15 cellular contexts compared by ENCODE assay signal in the genomic region with DNA sequence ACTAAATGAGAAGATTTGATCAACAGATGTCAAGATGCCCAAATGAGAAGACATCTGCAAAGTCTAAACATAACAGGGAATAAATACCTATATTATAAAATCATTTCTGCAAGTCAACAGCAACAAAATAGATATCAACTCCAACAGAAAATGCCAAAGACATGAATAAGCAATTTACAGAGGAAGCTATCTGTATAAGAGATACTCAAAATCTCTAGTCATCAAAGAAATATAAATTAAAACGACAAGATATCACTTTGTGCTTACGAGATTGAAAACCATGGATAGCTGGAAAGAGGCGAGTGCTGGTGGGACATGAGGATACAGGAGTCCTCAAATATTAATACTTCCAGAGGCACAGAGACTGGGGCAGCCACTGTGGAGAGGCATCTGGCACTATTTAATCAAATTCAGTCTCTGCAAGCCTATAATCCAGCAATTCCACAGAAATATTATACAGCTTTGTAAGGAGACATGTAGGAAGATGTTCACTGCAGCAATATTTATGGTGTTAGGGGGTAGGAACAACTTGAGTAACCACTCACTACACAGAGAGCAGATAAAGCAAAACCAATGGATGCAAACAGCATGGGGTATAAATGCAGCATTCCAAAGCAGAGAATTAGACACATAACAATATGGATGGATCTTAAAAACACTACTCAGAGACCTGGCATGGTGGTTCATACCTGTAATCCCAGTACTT. TPM values are rescaled to one million over a fixed set of nuclear protein-coding genes. Genes with fewer than 3 reads are reported as not detected.
DNase-seq lines count a peak whose midpoint lies in the region; ATAC-seq, FAIRE-seq and TF ChIP-seq lines count a peak whose summit lies in the region.
"Had no signal": no experiment of that assay in that cellular context is flagged by ENCODE, and none has a peak within 500 bp of the region (broad histone marks: within the 10 kb centered on the region; RNA-seq: fewer than 3 reads in every experiment).

No MANE protein-coding gene starts in this region.

- no peaks in the 10 kb centered on the region for H3K9me3 Mint-ChIP-seq in astrocyte (ENCODE audit: unreplicated experiment)
- H3K9me3 Mint-ChIP-seq in activated T-helper 1 cell treated with anti-CD3 and anti-CD28 coated beads, Interleukin-12 subunit alpha, Interleukin-12 subunit beta, Interleukin-2, Interleukin-4 antibody, amounts not matched to agents 30 ng/mL and 10 ng/mL and 1 ng/mL, durations not matched to agents 14 hours and 24 hours and 36 hours: no peaks in the 10 kb centered on the region
- H3K9me3 Mint-ChIP-seq: activated naive CD4-positive, alpha-beta T cell treated with anti-CD3 and anti-CD28 coated beads, Interleukin-2, amount 50 U/mL, for 24 hours; natural killer cell had no signal

- no peak for FAIRE-seq in astrocyte (lab: Jason Lieb, UNC)

- peaks cover 62 to 83% of the 10 kb centered on the region in 2 experiments for H3K4me1 ChIP-seq in HCT116 (ENCODE audit: control insufficient read depth in 1 of 2, insufficient read depth in 2 of 2, low read length in 2 of 2)
- H3K4me1 ChIP-seq in astrocyte (ENCODE audit: insufficient read depth, low read length): peaks cover 28% of the 10 kb centered on the region
- peaks cover 43% of the 10 kb centered on the region for H3K4me1 ChIP-seq in foreskin keratinocyte
- H3K4me1 ChIP-seq in stomach: peaks cover 25 to 69% (median 38%) of the 10 kb centered on the region in 4 donors

- H3K36me3 ChIP-seq in HCT116 (ENCODE audit: control insufficient read depth in 1 of 2, insufficient read depth in 2 of 2, low read length in 2 of 2) (peaks cover 0 to 10% of the 10 kb centered on the region in 2 experiments; a peak in 1 of 4 replicates), astrocyte (ENCODE audit: insufficient read depth, low read length) (peaks cover 6% of the 10 kb centered on the region), stomach (no peaks in the 10 kb centered on the region)

- 86 to 94% (median 92%) methylated on average over 3 of the region's 3 CpGs for WGBS in stomach, 5 donors

- TF ChIP-seq EP300 in stomach (IDR thresholded peaks at IDR 0.05): no peak

- peak overlapping the region; percentile 95 for H3K4me2 ChIP-seq in HCT116 (ENCODE audit: low read length)
- peak overlapping the region; percentile 99 for H3K4me2 ChIP-seq in astrocyte (ENCODE audit: low read length)

- H3K36me3 Mint-ChIP-seq in astrocyte (ENCODE audit: low read depth, unreplicated experiment): no peaks in the 10 kb centered on the region
- no peaks in the 10 kb centered on the region for H3K36me3 Mint-ChIP-seq in activated T-helper 1 cell treated with anti-CD3 and anti-CD28 coated beads, Interleukin-12 subunit alpha, Interleukin-12 subunit beta, Interleukin-2, Interleukin-4 antibody, amounts not matched to agents 30 ng/mL and 10 ng/mL and 1 ng/mL, durations not matched to agents 14 hours and 24 hours and 36 hours (ENCODE audit: low read depth)
- H3K36me3 Mint-ChIP-seq: activated naive CD4-positive, alpha-beta T cell treated with anti-CD3 and anti-CD28 coated beads, Interleukin-2, amount 50 U/mL, for 24 hours; natural killer cell had no signal

- H3K27me3 ChIP-seq in HCT116 (ENCODE audit: insufficient read depth, low read length) (no peaks in the 10 kb centered on the region), astrocyte (ENCODE audit: insufficient read depth, low read length) (no peaks in the 10 kb centered on the region), foreskin keratinocyte (no peaks in the 10 kb centered on the region), stomach (no peaks in the 10 kb centered on the region)

- intact Hi-C loops in HCT116 (cut with micrococcal nuclease): loop anchor here (5.0 kb wide), 1 partner anchor 148 kb away; no protein-coding TSS in a partner anchor
- intact Hi-C loops in stomach (cut with DNase I; ENCODE audit: low total_unique reads): no loop called here
- intact Hi-C loops in activated T-helper 1 cell treated with anti-CD3 and anti-CD28 coated beads, Interleukin-12 subunit alpha, Interleukin-12 subunit beta, Interleukin-2, Interleukin-4 antibody, amounts not matched to agents 30 ng/mL and 10 ng/mL and 1 ng/mL, durations not matched to agents 14 hours and 24 hours and 36 hours (cut with micrococcal nuclease): loop anchor here (5.0 to 10.0 kb wide), 2 partner anchors 180 to 273 kb away; partner anchors contain the start of genes COX15, CUTC and ERLIN1

- H3K27ac Mint-ChIP-seq in astrocyte (ENCODE audit: unreplicated experiment): peak overlapping the region; percentile 92
- no peak overlapping the region for H3K27ac Mint-ChIP-seq in activated T-helper 1 cell treated with anti-CD3 and anti-CD28 coated beads, Interleukin-12 subunit alpha, Interleukin-12 subunit beta, Interleukin-2, Interleukin-4 antibody, amounts not matched to agents 30 ng/mL and 10 ng/mL and 1 ng/mL, durations not matched to agents 14 hours and 24 hours and 36 hours
- H3K27ac Mint-ChIP-seq: natural killer cell had no signal

- no peaks in the 10 kb centered on the region for H4K20me1 ChIP-seq in HCT116 (ENCODE audit: insufficient read depth)
- H4K20me1 ChIP-seq in astrocyte (ENCODE audit: insufficient read depth, low read length): peaks cover 24% of the 10 kb centered on the region

- CTCF ChIA-PET in HCT116 (lab: Charles Lee): interaction anchor here (0.7 to 6.5 kb wide), 8 partner anchors 14 to 159 kb away, joined by 3 to 26 read pairs (median 4); no protein-coding TSS in a partner anchor

- H3K4me3 ChIP-seq in HCT116 (replicated peaks in 1 of 2; ENCODE audit: low read depth in 1 of 2, low read length in 2 of 2) (peak overlapping the region; percentile 41 to 78), astrocyte (ENCODE audit: insufficient read depth, low read depth, low read length) (peak overlapping the region; percentile 52), stomach (no peak overlapping the region)

- H3K9me3 ChIP-seq in HCT116 (ENCODE audit: control insufficient read depth in 1 of 2, insufficient read depth in 1 of 2, low read depth in 1 of 2, low read length in 2 of 2): no peaks in the 10 kb centered on the region
- H3K9me3 ChIP-seq in astrocyte (ENCODE audit: insufficient read depth, low read depth, low read length): no peaks in the 10 kb centered on the region
- no peaks in the 10 kb centered on the region for H3K9me3 ChIP-seq in stomach

- H3K4me1 Mint-ChIP-seq in astrocyte (ENCODE audit: low read depth, unreplicated experiment): peaks cover 44% of the 10 kb centered on the region
- H3K4me1 Mint-ChIP-seq in activated T-helper 1 cell treated with anti-CD3 and anti-CD28 coated beads, Interleukin-12 subunit alpha, Interleukin-12 subunit beta, Interleukin-2, Interleukin-4 antibody, amounts not matched to agents 30 ng/mL and 10 ng/mL and 1 ng/mL, durations not matched to agents 14 hours and 24 hours and 36 hours (ENCODE audit: low read depth): peaks cover 32% of the 10 kb centered on the region

- DNase-seq in HCT116 (ENCODE audit: low read depth, low spot score) (no peak), astrocyte (ENCODE audit: low read depth) (no peak), foreskin keratinocyte (no peak), stomach (no peak), HCEC 1CT (no peak), hypothalamus (lab: John Stamatoyannopoulos, UW) (no peak)
- DNase-seq in activated T-helper 1 cell treated with anti-CD3 and anti-CD28 coated beads, Interleukin-12 subunit alpha, Interleukin-12 subunit beta, Interleukin-2, Interleukin-4 antibody, amounts not matched to agents 30 ng/mL and 10 ng/mL and 1 ng/mL, durations not matched to agents 14 hours and 24 hours and 36 hours (ENCODE audit: low spot score): no peak
- DNase-seq: KBM-7, natural killer cell, NCI-H146, SIG-M5, substantia nigra had no signal

- TF ChIP-seq POLR2A in HCT116 (IDR thresholded peaks at IDR 0.05; ENCODE audit: borderline replicate concordance, extremely low read depth, insufficient read depth, insufficient read length) (no peak), stomach (IDR thresholded peaks at IDR 0.05) (no peak)

- POLR2A ChIA-PET in HCT116 (lab: Charles Lee): interaction anchor here (0.6 to 1.7 kb wide), 4 partner anchors 9 to 97 kb away, joined by 3 to 10 read pairs (median 3); no protein-coding TSS in a partner anchor

- ATAC-seq in HCT116: no peak
- ATAC-seq in foreskin keratinocyte: no peak
- no peak for ATAC-seq in GM18867 (IDR thresholded peaks at IDR 0.05; ENCODE audit: unreplicated experiment)
- ATAC-seq: natural killer cell, sciatic nerve had no signal

- H3K27me3 Mint-ChIP-seq in astrocyte (ENCODE audit: low read depth, unreplicated experiment): no peaks in the 10 kb centered on the region
- H3K27me3 Mint-ChIP-seq in activated T-helper 1 cell treated with anti-CD3 and anti-CD28 coated beads, Interleukin-12 subunit alpha, Interleukin-12 subunit beta, Interleukin-2, Interleukin-4 antibody, amounts not matched to agents 30 ng/mL and 10 ng/mL and 1 ng/mL, durations not matched to agents 14 hours and 24 hours and 36 hours (ENCODE audit: insufficient read depth): peaks cover 11% of the 10 kb centered on the region
- H3K27me3 Mint-ChIP-seq: activated naive CD4-positive, alpha-beta T cell treated with anti-CD3 and anti-CD28 coated beads, Interleukin-2, amount 50 U/mL, for 24 hours had no signal

- no peak for TF ChIP-seq CTCF in HCT116 (IDR thresholded peaks at IDR 0.05 in 2 of 3, conservative IDR thresholded peaks at IDR 0.05 in 1 of 3; ENCODE audit: borderline replicate concordance in 1 of 3, insufficient read depth in 1 of 3, low read depth in 2 of 3, low read length in 2 of 3)
- TF ChIP-seq CTCF in astrocyte (IDR thresholded peaks at IDR 0.05; ENCODE audit: insufficient read depth, low read depth, low read length): no peak
- no peak for TF ChIP-seq CTCF in foreskin keratinocyte (conservative IDR thresholded peaks at IDR 0.05)
- no peak for TF ChIP-seq CTCF in stomach (IDR thresholded peaks at IDR 0.05)

- TF ChIP-seq RAD21 in HCT116 (IDR thresholded peaks at IDR 0.05; ENCODE audit: low read depth): no peak

- H2AFZ ChIP-seq in HCT116 (ENCODE audit: low read depth, low read length, poor library complexity, severe bottlenecking): no peak overlapping the region
- H2AFZ ChIP-seq in astrocyte (ENCODE audit: low read depth, low read length): no peak overlapping the region

- peak overlapping the region; percentile 79 for H3K4me3 Mint-ChIP-seq in astrocyte (ENCODE audit: unreplicated experiment)
- no peak overlapping the region for H3K4me3 Mint-ChIP-seq in activated T-helper 1 cell treated with anti-CD3 and anti-CD28 coated beads, Interleukin-12 subunit alpha, Interleukin-12 subunit beta, Interleukin-2, Interleukin-4 antibody, amounts not matched to agents 30 ng/mL and 10 ng/mL and 1 ng/mL, durations not matched to agents 14 hours and 24 hours and 36 hours
- H3K4me3 Mint-ChIP-seq: natural killer cell had no signal

- no peaks in the 10 kb centered on the region for H3K9me2 ChIP-seq in HCT116 (ENCODE audit: insufficient read depth)

- H3K9ac ChIP-seq in HCT116 (ENCODE audit: low read length) (peak overlapping the region; percentile 84), astrocyte (ENCODE audit: low read length) (peak overlapping the region; percentile 88)

- H3K79me2 ChIP-seq in HCT116 (ENCODE audit: insufficient read depth, low read length): peaks cover 93% of the 10 kb centered on the region
- H3K79me2 ChIP-seq in astrocyte (ENCODE audit: insufficient read depth, low read length): peaks cover 89% of the 10 kb centered on the region

- RAD21 ChIA-PET in HCT116 (lab: Charles Lee; ENCODE audit: low non-redundant PET in 1 of 2, low total read pairs in 2 of 2, uncharacterized antibody in 2 of 2, unreplicated experiment in 2 of 2): interaction anchor here in 1 of 2 experiments (1.2 to 1.7 kb wide), 2 partner anchors 39 to 74 kb away, joined by 3 to 5 read pairs; no protein-coding TSS in a partner anchor

- BruUV-seq in HCT116 (replicated peaks; lab: Mats Ljungman, UMichigan): no TSS peak

- H3K27ac ChIP-seq in HCT116 (ENCODE audit: low read depth, low read length) (peak overlapping the region; percentile 98), astrocyte (ENCODE audit: low read depth, low read length) (peak overlapping the region; percentile 97), foreskin keratinocyte (peak overlapping the region; percentile 90), stomach (peak overlapping the region in 4 of 5 donors; percentile 63 to 89 (median 74))

RNA-seq across cellular contexts. Expression of gene DNMBP, which starts 4.8 kb away (rescaled TPM):
- total RNA-seq in HCT116 (2021; ENCODE audit: unreplicated experiment): 60.3 TPM
- 25.2 and 36.2 TPM in 2 replicates for polyA plus RNA-seq in HCT116 (2012)
- 17.7 and 24.8 TPM in 2 replicates for total RNA-seq in astrocyte
- 24.3 and 24.5 TPM in 2 replicates for total RNA-seq in foreskin keratinocyte
- polyA plus RNA-seq in foreskin keratinocyte: 9.4 and 10.1 TPM in 2 replicates
- 10 to 100 TPM; 13.0 to 44.6 (median 39.7) TPM for total RNA-seq in stomach
- 10 to 100 TPM in 2 of 3 donors, 1 to 10 TPM in 1; 8.5 to 38.2 (median 11.1) TPM for polyA plus RNA-seq in stomach
- total RNA-seq in activated T-helper 1 cell treated with anti-CD3 and anti-CD28 coated beads, Interleukin-12 subunit alpha, Interleukin-12 subunit beta, Interleukin-2, Interleukin-4 antibody, amounts not matched to agents 30 ng/mL and 10 ng/mL and 1 ng/mL, durations not matched to agents 14 hours and 24 hours and 36 hours: 1.4 and 1.5 TPM in 2 replicates

Comparison
In these comparisons a context has a peak if more than half of its experiments do, and no peak if none do; other contexts are left out.
1. H3K4me3 ChIP-seq: peak in HCT116 (2 of 2) and astrocyte (single experiment); none in stomach (0 of 4).
2. Peak in every context shown above with its lines, with median percentiles within 50 percentile points of each other: H3K27ac ChIP-seq.